35 cellular contexts compared by ENCODE assay signal in the genomic region with DNA sequence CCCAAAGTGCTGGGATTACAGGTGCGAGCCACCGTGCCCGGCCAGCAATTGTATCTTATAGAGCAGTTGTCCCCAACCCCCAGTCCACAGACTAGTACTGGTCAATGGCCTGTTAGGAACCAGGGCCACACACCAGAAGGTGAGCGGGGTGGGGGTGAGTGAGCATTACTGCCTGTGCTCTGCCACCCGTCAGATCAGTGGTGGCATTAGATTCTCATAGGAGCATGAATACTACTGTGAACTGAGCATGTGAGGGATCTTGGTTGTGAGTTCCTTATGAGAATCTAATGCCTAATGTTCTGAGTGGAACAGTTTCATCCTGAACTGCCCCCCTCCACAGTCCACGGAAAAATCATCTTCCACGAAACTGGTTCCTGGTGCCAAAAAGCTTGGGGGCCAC.
"Had no signal": no experiment of that assay in that cellular context is flagged by ENCODE, and none has a peak within 500 bp of the region (broad histone marks: within the 10 kb centered on the region; RNA-seq: fewer than 3 reads in every experiment).

No MANE protein-coding gene starts in this region.

- H3K36me3 ChIP-seq: MG63 had no signal

- H3K9ac ChIP-seq: KMS-11 had no signal

- H3K27me3 ChIP-seq: MG63 had no signal

- H3K9me3 ChIP-seq: MG63 had no signal

- DNase-seq: Karpas-422, Kasumi-1, KBM-7, KG1, MG63, MM.1S, MV-4-11, NCI-H1048, NCI-H1092, NCI-H1092 treated with DMSO at 0.1 percent for 48 hours, NCI-H1105, NCI-H1105 treated with DMSO at 0.1 percent for 48 hours, NCI-H1417, NCI-H1417 treated with DMSO at 0.1 percent for 48 hours, NCI-H1436, NCI-H1436 treated with DMSO at 0.1 percent for 48 hours, NCI-H146, NCI-H1694, NCI-H1694 treated with DMSO at 0.1 percent for 48 hours, NCI-H187, NCI-H187 treated with DMSO at 0.1 percent for 48 hours, NCI-H1930, NCI-H2029 treated with DMSO at 0.1 percent for 48 hours, NCI-H2081, NCI-H2081 treated with DMSO at 0.1 percent for 48 hours, NCI-H2107, NCI-H2171, NCI-H2171 treated with DMSO at 0.1 percent for 48 hours, NCI-H2227 treated with DMSO at 0.1 percent for 48 hours, NCI-H226, NCI-H345, NCI-H446, NCI-H446 treated with DMSO at 0.1 percent for 48 hours, NCI-H510A had no signal

- H3K4me3 ChIP-seq: MG63 had no signal

- H3K4me2 ChIP-seq: KMS-11 had no signal

- H3K27ac ChIP-seq: KMS-11 had no signal
